In genomic region chrX:18886344-18887161, GRCh38 we compare ENCODE assay signal across 8 cellular contexts.
DNase-seq lines count a peak whose midpoint lies in the region; ATAC-seq, FAIRE-seq and TF ChIP-seq lines count a peak whose summit lies in the region.

No MANE protein-coding gene starts in this region.

- CTCF ChIA-PET in T-cell (lab: Charles Lee) (no interaction called here), K562 (lab: Yijun Ruan, JAX; ENCODE audit: low intra/inter-chr PET ratio) (interaction anchor here (0.6 to 1.5 kb wide), 3 partner anchors 51 to 496 kb away, joined by 3 to 5 read pairs (median 4); no protein-coding TSS in a partner anchor)

- peak overlapping the region; percentile 73 for H3K9ac ChIP-seq in HUES6 (ENCODE audit: low read length)
- H3K9ac ChIP-seq in K562 (ENCODE audit: insufficient read depth in 1 of 2, low read depth in 2 of 2, low read length in 2 of 2): peak overlapping the region in 1 of 2 experiments; percentile 84; a peak in 2 of 4 replicates
- H3K9ac ChIP-seq in skeletal muscle satellite cell (ENCODE audit: low read depth, low read length): peak overlapping the region; percentile 67

- no peak for TF ChIP-seq POLR2A in K562 (conservative IDR thresholded peaks at IDR 0.05)

- peak overlapping the region; percentile 81 for H3K4me2 ChIP-seq in K562 (ENCODE audit: insufficient read depth, low read length)
- peak overlapping the region; percentile 79 for H3K4me2 ChIP-seq in skeletal muscle satellite cell (ENCODE audit: low read length)

- peak; percentile 45 to 47 for TF ChIP-seq RAD21 in K562 (CRISPR knock-in tag; conservative IDR thresholded peaks at IDR 0.05 in 1 of 2, IDR thresholded peaks at IDR 0.05 in 1 of 2)

- H3K9me3 ChIP-seq in HUES6 (ENCODE audit: control insufficient read depth, insufficient read depth, low read depth, low read length): no peaks in the 10 kb centered on the region; the same call in 1 of the 2 replicates
- H3K9me3 ChIP-seq in K562 (replicated peaks; ENCODE audit: control insufficient read depth, insufficient read depth, low read depth, low read length): no peaks in the 10 kb centered on the region
- no peaks in the 10 kb centered on the region for H3K9me3 ChIP-seq in skeletal muscle satellite cell (replicated peaks; ENCODE audit: low read length)

- no peaks in the 10 kb centered on the region for H3K79me2 ChIP-seq in K562 (ENCODE audit: control insufficient read depth, insufficient read depth, low read length)

- peak overlapping the region; percentile 81 to 85 (median 84) for H3K4me3 Mint-ChIP-seq in T-cell

- peak; percentile 63 to 68 (median 63) for TF ChIP-seq CTCF in K562 (IDR thresholded peaks at IDR 0.05 in 2 of 3, conservative IDR thresholded peaks at IDR 0.05 in 1 of 3; ENCODE audit: insufficient read depth in 2 of 3, low read depth in 1 of 3, low read length in 3 of 3)

- H3K27ac Mint-ChIP-seq in T-cell: peak overlapping the region; percentile 92 to 95

- peaks cover 0 to 4% (median 0%) of the 10 kb centered on the region in 3 donors for H3K9me3 Mint-ChIP-seq in T-cell

- H3K4me1 ChIP-seq in HUES6 (ENCODE audit: control insufficient read depth, insufficient read depth, low read length) (peaks cover 44% of the 10 kb centered on the region), K562 (replicated peaks in 1 of 2; ENCODE audit: control insufficient read depth in 2 of 2, insufficient read depth in 2 of 2, low read length in 2 of 2) (peaks cover 5 to 19% of the 10 kb centered on the region in 2 experiments; a peak in 3 of 5 replicates), skeletal muscle satellite cell (ENCODE audit: control insufficient read depth, insufficient read depth, low read length) (peaks cover 25% of the 10 kb centered on the region)

- H3K27ac ChIP-seq in HUES6 (ENCODE audit: low read depth, low read length): 0 out of 2 replicates have a peak overlapping the region, but pooled peaks have one; percentile 36
- H3K27ac ChIP-seq in K562 (ENCODE audit: extremely low read depth, low read depth, low read length): no peak overlapping the region

- H3K9me1 ChIP-seq in K562 (ENCODE audit: control insufficient read depth, insufficient read depth, low read length): no peaks in the 10 kb centered on the region

- ATAC-seq in GM21576 (IDR thresholded peaks at IDR 0.05; ENCODE audit: unreplicated experiment) (peak; percentile 70), T-cell (replicated peaks in 1 of 4) (peak; percentile 65 to 73 (median 70)), K562 (peak; percentile 93)

- H4K20me1 ChIP-seq in K562 (replicated peaks; ENCODE audit: control insufficient read depth, insufficient read depth, low read length): no peaks in the 10 kb centered on the region

- POLR2A ChIA-PET in T-cell (lab: Charles Lee): no interaction called here
- POLR2A ChIA-PET in K562 (lab: Yijun Ruan, JAX): no interaction called here

- no peaks in the 10 kb centered on the region for H3K36me3 ChIP-seq in HUES6 (ENCODE audit: control insufficient read depth, insufficient read depth, low read length)
- H3K36me3 ChIP-seq in K562 (ENCODE audit: control insufficient read depth, insufficient read depth, low read length): no peaks in the 10 kb centered on the region
- no peaks in the 10 kb centered on the region for H3K36me3 ChIP-seq in skeletal muscle satellite cell (ENCODE audit: insufficient read depth, low read length)

- in situ Hi-C loops in K562 (cut with MboI): no loop called here

- peak; percentile 44 for FAIRE-seq in K562 (lab: Jason Lieb, UNC)

- BruUV-seq in K562 (replicated peaks; lab: Mats Ljungman, UMichigan): no TSS peak

- peak overlapping the region; percentile 89 for H2AFZ ChIP-seq in K562 (ENCODE audit: low read depth, low read length)

- intact Hi-C loops in K562 (cut with micrococcal nuclease): no loop called here

- WGBS in K562 (ENCODE audit: insufficient coverage, low coverage, missing lambda C conversion rate): 11% methylated on average over 17 of the region's 26 CpGs

- no peaks in the 10 kb centered on the region for H3K27me3 Mint-ChIP-seq in T-cell

- TF ChIP-seq EP300 in K562 (IDR thresholded peaks at IDR 0.05; ENCODE audit: low read length): no peak

- H3K27me3 ChIP-seq in HUES6 (ENCODE audit: control insufficient read depth, insufficient read depth, low read length) (no peaks in the 10 kb centered on the region), K562 (ENCODE audit: control insufficient read depth in 2 of 2, insufficient read depth in 2 of 2, low read length in 2 of 2) (no peaks in the 10 kb centered on the region; a peak in 2 of 5 replicates), skeletal muscle satellite cell (ENCODE audit: control insufficient read depth, insufficient read depth, low read length) (no peaks in the 10 kb centered on the region)

- peak overlapping the region; percentile 68 for H3K4me3 ChIP-seq in HUES6 (ENCODE audit: low read depth, low read length)
- peak overlapping the region; percentile 24; the same call in 1 of the 2 replicates for H3K4me3 ChIP-seq in K562
- H3K4me3 ChIP-seq in iPS-11a (ENCODE audit: low read depth, low read length): peak overlapping the region; percentile 10
- H3K4me3 ChIP-seq in skeletal muscle satellite cell (ENCODE audit: low read length): peak overlapping the region; percentile 64

- H3K4me1 Mint-ChIP-seq in T-cell: peaks cover 27 to 37% (median 32%) of the 10 kb centered on the region in 3 donors

- DNase-seq in GF-D8 (lab: John Stamatoyannopoulos, UW): peak; percentile 4
- peak in 26 of 34 experiments; percentile 12 to 51 (median 26) for DNase-seq in T-cell
- peak; percentile 59 to 68 (median 60) for DNase-seq in K562 (ENCODE audit: extremely low read depth in 1 of 4, low spot score in 3 of 4)
- no peak for DNase-seq in NCI-H187 treated with DMSO at 0.1 percent for 48 hours (lab: John Stamatoyannopoulos, UW)

- H3K36me3 Mint-ChIP-seq in T-cell: no peaks in the 10 kb centered on the region

TF ChIP-seq in K562, 482 proteins besides CTCF, POLR2A, EP300 and RAD21 (continues in another document):
- no peak for TF ChIP-seq ZNF644 (tag; IDR thresholded peaks at IDR 0.05; ENCODE audit: low read depth)
- TF ChIP-seq HNRNPUL1 (IDR thresholded peaks at IDR 0.05; ENCODE audit: low read length): no peak
- TF ChIP-seq ZNF695 (CRISPR knock-in tag; IDR thresholded peaks at IDR 0.05): no peak
- no peak for TF ChIP-seq AFF4 (CRISPR knock-in tag; IDR thresholded peaks at IDR 0.05)
- TF ChIP-seq SOX6 (IDR thresholded peaks at IDR 0.05): no peak
- no peak for TF ChIP-seq ELF2 (CRISPR knock-in tag; IDR thresholded peaks at IDR 0.05)
- TF ChIP-seq ZNF57 (CRISPR knock-in tag; IDR thresholded peaks at IDR 0.05): no peak
- no peak for TF ChIP-seq ZBTB5 (IDR thresholded peaks at IDR 0.05)
- no peak for TF ChIP-seq SRSF7 (optimal IDR thresholded peaks at IDR 0.05; ENCODE audit: low read depth, low read length)
- TF ChIP-seq ID3 (CRISPR knock-in tag; IDR thresholded peaks at IDR 0.05): no peak
- TF ChIP-seq ID3 (tag; IDR thresholded peaks at IDR 0.05): no peak
- no peak for TF ChIP-seq NR2C1 (IDR thresholded peaks at IDR 0.05)
- TF ChIP-seq NR2C1 (tag; IDR thresholded peaks at IDR 0.05): no peak
- TF ChIP-seq ZKSCAN1 (IDR thresholded peaks at IDR 0.05; ENCODE audit: low read depth, low read length): no peak
- TF ChIP-seq STAT5B (CRISPR knock-in tag; IDR thresholded peaks at IDR 0.05): no peak

Comparison
In these comparisons a context has a peak if more than half of its experiments do, and no peak if none do; other contexts are left out.
1. H3K4me3 ChIP-seq: peak in every context shown above with its lines; median percentile 68 in HUES6; 64 in skeletal muscle satellite cell; 24 in K562; 10 in iPS-11a.